Comparison of ENCODE assay signal across 23 cellular contexts in the genomic region with DNA sequence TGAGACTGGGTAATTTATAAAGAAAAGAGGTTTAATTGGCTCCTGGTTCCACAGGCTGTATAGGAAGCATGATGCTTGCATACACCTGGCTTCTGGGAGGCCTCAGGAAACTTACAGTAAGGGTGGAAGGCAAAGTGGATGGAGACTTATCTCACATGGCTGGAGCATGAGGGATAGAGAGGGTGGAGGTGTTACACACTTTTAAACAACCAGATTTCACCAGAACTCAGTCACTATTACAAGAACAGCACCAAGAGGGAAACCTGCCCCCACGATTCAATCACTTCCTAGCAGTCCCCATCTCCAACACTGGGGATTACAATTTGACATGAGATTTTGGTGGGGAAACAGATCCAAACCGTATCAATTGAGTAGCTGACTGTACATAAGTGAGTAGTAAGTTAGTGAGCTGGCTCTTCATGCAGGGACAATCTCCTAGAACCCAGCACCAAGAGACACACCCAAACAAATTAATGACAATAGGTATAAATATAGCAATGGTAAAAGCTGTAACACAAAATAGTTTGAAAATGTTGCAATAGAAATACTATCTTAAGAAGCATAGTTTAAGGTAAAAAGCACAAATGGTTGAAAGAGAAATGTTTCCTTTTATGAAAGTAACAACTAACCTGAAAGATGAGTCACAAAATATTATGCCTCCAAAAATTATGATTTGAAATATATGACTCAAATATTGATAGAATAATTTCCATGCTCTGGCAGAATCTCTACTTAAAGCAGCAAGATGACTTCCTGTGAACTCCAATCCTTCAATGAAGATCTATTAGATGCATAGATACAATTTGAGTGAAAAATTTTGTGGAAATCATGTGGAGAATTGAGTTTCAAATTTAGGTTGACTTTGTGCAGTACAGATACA. TPM values are rescaled to one million over a fixed set of nuclear protein-coding genes. Genes with fewer than 3 reads are reported as not detected.
A peak's percentile ranks its signal among the peaks of the same experiment; 100 is the strongest.
DNase-seq lines count a peak whose midpoint lies in the region; ATAC-seq and TF ChIP-seq lines count a peak whose summit lies in the region.
"Had no signal": no experiment of that assay in that cellular context is flagged by ENCODE, and none has a peak within 500 bp of the region (broad histone marks: within the 10 kb centered on the region; RNA-seq: fewer than 3 reads in every experiment).

No MANE protein-coding gene starts in this region.

- H3K9me3 ChIP-seq in naive thymus-derived CD4-positive, alpha-beta T cell (ENCODE audit: control insufficient read depth in 2 of 3, low read length in 3 of 3), result no peaks in the 10 kb centered on the region
- H3K9me3 ChIP-seq: Caco-2, upper lobe of left lung had no signal

- H3K27me3 ChIP-seq in naive thymus-derived CD4-positive, alpha-beta T cell (ENCODE audit: control insufficient read depth in 2 of 2, insufficient read depth in 2 of 2, low read length in 2 of 2), result no peaks in the 10 kb centered on the region
- H3K27me3 ChIP-seq: brain microvascular endothelial cell, upper lobe of left lung had no signal

- CTCF ChIA-PET in naive thymus-derived CD4-positive, alpha-beta T cell (lab: Charles Lee), result no interaction called here

- peaks cover 0 to 24% (median 10%) of the 10 kb centered on the region in 3 experiments for H3K36me3 ChIP-seq in naive thymus-derived CD4-positive, alpha-beta T cell (ENCODE audit: control insufficient read depth in 2 of 3, insufficient read depth in 3 of 3, low read length in 3 of 3)
- H3K36me3 ChIP-seq: brain microvascular endothelial cell, upper lobe of left lung had no signal

- H3K4me3 ChIP-seq in naive thymus-derived CD4-positive, alpha-beta T cell (ENCODE audit: low read length), result no peak overlapping the region
- H3K4me3 ChIP-seq: dorsolateral prefrontal cortex, upper lobe of left lung had no signal

- H3K4me1 Mint-ChIP-seq in activated CD4-positive, alpha-beta T cell treated with anti-CD3 and anti-CD28 coated beads, Interleukin-2, amount 10 ng/mL, durations not matched to agents 24 days and 14 days, result peaks cover 67% of the 10 kb centered on the region
- H3K4me1 Mint-ChIP-seq in naive thymus-derived CD4-positive, alpha-beta T cell, result peaks cover 54 to 96% (median 86%) of the 10 kb centered on the region in 7 donors
- H3K4me1 Mint-ChIP-seq: mesothelial cell of epicardium had no signal

- peak overlapping the region; percentile 95 for H3K27ac Mint-ChIP-seq in activated CD4-positive, alpha-beta T cell treated with anti-CD3 and anti-CD28 coated beads, Interleukin-2, amount 10 ng/mL, durations not matched to agents 24 days and 14 days
- H3K27ac Mint-ChIP-seq in activated naive CD4-positive, alpha-beta T cell treated with anti-CD3 and anti-CD28 coated beads, Interleukin-2, amount 50 U/mL, for 72 hours, result peak overlapping the region; percentile 70 to 80
- H3K27ac Mint-ChIP-seq in naive thymus-derived CD4-positive, alpha-beta T cell, result peak overlapping the region in 8 of 9 donors; percentile 3 to 95 (median 70)
- H3K27ac Mint-ChIP-seq: mesothelial cell of epicardium had no signal

- POLR2A ChIA-PET in naive thymus-derived CD4-positive, alpha-beta T cell (lab: Charles Lee), result interaction anchor here (1.5 kb wide), 1 partner anchor 32 kb away, joined by 3 read pairs; no protein-coding TSS in a partner anchor

- DNase-seq in activated CD4-positive, alpha-beta T cell treated with anti-CD3 and anti-CD28 coated beads, Interleukin-2, amount 10 ng/mL, durations not matched to agents 24 days and 14 days, result peak; percentile 47
- DNase-seq in activated CD4-positive, alpha-beta T cell treated with anti-CD3 and anti-CD28 coated beads, Interleukin-2, amount 50 U/mL, for 4 hours, result no peak
- peak; percentile 1 for DNase-seq in GM20000 (ENCODE audit: low spot score)
- no peak for DNase-seq in activated naive CD4-positive, alpha-beta T cell treated with anti-CD3 and anti-CD28 coated beads, Interleukin-2, amount 50 U/mL, for 72 hours (ENCODE audit: low spot score in 2 of 2)
- DNase-seq in naive thymus-derived CD4-positive, alpha-beta T cell, result no peak
- no peak for DNase-seq in OCI-M1 (lab: John Stamatoyannopoulos, UW)
- DNase-seq in 8988T, result no peak
- DNase-seq: brain microvascular endothelial cell; Caco-2; dorsolateral prefrontal cortex; MV-4-11; NCI-H2107; NCI-H526 treated with DMSO at 0.1 percent for 48 hours; stimulated activated CD4-positive, alpha-beta T cell treated with anti-CD3 and anti-CD28 coated beads, Interleukin-2, amount 100 ng/mL, for 48 hours; stimulated activated CD8-positive, alpha-beta memory T cell treated with anti-CD3 and anti-CD28 coated beads, Interleukin-4, amount 100 ng/mL, for 48 hours; SW 1271; upper lobe of left lung had no signal

- peaks cover 24 to 42% of the 10 kb centered on the region in 2 donors for H3K4me1 ChIP-seq in naive thymus-derived CD4-positive, alpha-beta T cell (ENCODE audit: control insufficient read depth in 2 of 2, insufficient read depth in 2 of 2, low read length in 2 of 2)
- H3K4me1 ChIP-seq: Caco-2 had no signal

- H3K4me3 Mint-ChIP-seq in activated CD4-positive, alpha-beta T cell treated with anti-CD3 and anti-CD28 coated beads, Interleukin-2, amount 10 ng/mL, durations not matched to agents 24 days and 14 days, result peak overlapping the region; percentile 64
- H3K4me3 Mint-ChIP-seq in naive thymus-derived CD4-positive, alpha-beta T cell, result peak overlapping the region in 3 of 10 donors; percentile 6 to 36 (median 20)
- H3K4me3 Mint-ChIP-seq: mesothelial cell of epicardium had no signal

- H3K36me3 Mint-ChIP-seq in activated CD4-positive, alpha-beta T cell treated with anti-CD3 and anti-CD28 coated beads, Interleukin-2, amount 10 ng/mL, durations not matched to agents 24 days and 14 days (ENCODE audit: low read depth), result peaks cover 48% of the 10 kb centered on the region
- peaks cover 20 to 38% of the 10 kb centered on the region in 2 donors for H3K36me3 Mint-ChIP-seq in activated naive CD4-positive, alpha-beta T cell treated with anti-CD3 and anti-CD28 coated beads, Interleukin-2, amount 50 U/mL, for 72 hours
- H3K36me3 Mint-ChIP-seq in naive thymus-derived CD4-positive, alpha-beta T cell, result peaks cover 15 to 30% (median 26%) of the 10 kb centered on the region in 5 donors
- H3K36me3 Mint-ChIP-seq: mesothelial cell of epicardium had no signal

- TF ChIP-seq CTCF in GM20000 (IDR thresholded peaks at IDR 0.05; ENCODE audit: extremely low read depth, missing control alignments), result no peak

- peak; percentile 53 to 73 for ATAC-seq in activated naive CD4-positive, alpha-beta T cell treated with anti-CD3 and anti-CD28 coated beads, Interleukin-2, amount 50 U/mL, for 72 hours
- ATAC-seq in naive thymus-derived CD4-positive, alpha-beta T cell, result no peak
- no peak for ATAC-seq in GM21723 (IDR thresholded peaks at IDR 0.05; ENCODE audit: unreplicated experiment)
- ATAC-seq: sciatic nerve had no signal

- H3K9me3 Mint-ChIP-seq in activated CD4-positive, alpha-beta T cell treated with anti-CD3 and anti-CD28 coated beads, Interleukin-2, amount 10 ng/mL, durations not matched to agents 24 days and 14 days, result peaks cover 5% of the 10 kb centered on the region
- no peaks in the 10 kb centered on the region for H3K9me3 Mint-ChIP-seq in activated naive CD4-positive, alpha-beta T cell treated with anti-CD3 and anti-CD28 coated beads, Interleukin-2, amount 50 U/mL, for 72 hours
- peaks cover 0 to 4% (median 0%) of the 10 kb centered on the region in 11 donors for H3K9me3 Mint-ChIP-seq in naive thymus-derived CD4-positive, alpha-beta T cell
- H3K9me3 Mint-ChIP-seq: mesothelial cell of epicardium had no signal

- H3K27ac ChIP-seq in naive thymus-derived CD4-positive, alpha-beta T cell (ENCODE audit: low read depth, low read length), result peak overlapping the region; percentile 45
- H3K27ac ChIP-seq: brain microvascular endothelial cell, dorsolateral prefrontal cortex, upper lobe of left lung, VCaP had no signal

- no peaks in the 10 kb centered on the region for H3K27me3 Mint-ChIP-seq in activated CD4-positive, alpha-beta T cell treated with anti-CD3 and anti-CD28 coated beads, Interleukin-2, amount 10 ng/mL, durations not matched to agents 24 days and 14 days
- H3K27me3 Mint-ChIP-seq in naive thymus-derived CD4-positive, alpha-beta T cell, result no peaks in the 10 kb centered on the region

- intact Hi-C loops in activated CD4-positive, alpha-beta T cell treated with anti-CD3 and anti-CD28 coated beads, Interleukin-2, amount 10 ng/mL, durations not matched to agents 24 days and 14 days (cut with micrococcal nuclease), result loop anchor here (1.0 to 2.0 kb wide), 4 partner anchors 32 to 109 kb away; a partner anchor contains a TSS
- intact Hi-C loops in naive thymus-derived CD4-positive, alpha-beta T cell (cut with micrococcal nuclease), result loop anchor here in 1 of 2 donors (1.0 kb wide), 1 partner anchor 8 kb away; no protein-coding TSS in a partner anchor

RNA-seq across cellular contexts. Expression of a gene that starts 5.2 kb away (rescaled TPM):
- 0.82 and 2.8 TPM in 2 replicates for total RNA-seq in activated CD4-positive, alpha-beta T cell treated with anti-CD3 and anti-CD28 coated beads, Interleukin-2, amount 10 ng/mL, durations not matched to agents 24 days and 14 days
- total RNA-seq in activated naive CD4-positive, alpha-beta T cell treated with anti-CD3 and anti-CD28 coated beads, Interleukin-2, amount 50 U/mL, for 72 hours, result 1 to 10 TPM in 1 of 2 donors, under 1 TPM in 1; 0.99 to 1.9 TPM
- total RNA-seq in naive thymus-derived CD4-positive, alpha-beta T cell, result 10 to 100 TPM in 3 of 5 experiments, 1 to 10 TPM in 2; 4.6 to 28.2 (median 11.9) TPM
- polyA plus RNA-seq in naive thymus-derived CD4-positive, alpha-beta T cell, result 1 to 10 TPM; 2.2 to 7.9 TPM
- total RNA-seq: Caco-2 had no signal
- polyA plus RNA-seq: fibroblast of lung had no signal

RNA-seq across cellular contexts. Expression of a gene that starts 32.5 kb away (rescaled TPM):
- 33.8 and 34.3 TPM in 2 replicates for total RNA-seq in activated CD4-positive, alpha-beta T cell treated with anti-CD3 and anti-CD28 coated beads, Interleukin-2, amount 10 ng/mL, durations not matched to agents 24 days and 14 days
- total RNA-seq in activated naive CD4-positive, alpha-beta T cell treated with anti-CD3 and anti-CD28 coated beads, Interleukin-2, amount 50 U/mL, for 72 hours, result 10 to 100 TPM; 46.9 to 67.8 TPM
- total RNA-seq in naive thymus-derived CD4-positive, alpha-beta T cell, result 10 to 100 TPM; 25.6 to 71.7 (median 50.2) TPM
- 100 to 1,000 TPM; 197 to 198 TPM for polyA plus RNA-seq in naive thymus-derived CD4-positive, alpha-beta T cell
- total RNA-seq: Caco-2, fibroblast of lung, kidney epithelial cell, mesothelial cell of epicardium, sciatic nerve had no signal
- polyA plus RNA-seq: fibroblast of lung had no signal

Comparison
In these comparisons a context has a peak if more than half of its experiments do, and no peak if none do; other contexts are left out.
1. DNase-seq: peak in activated CD4-positive, alpha-beta T cell treated with anti-CD3 and anti-CD28 coated beads, Interleukin-2, amount 10 ng/mL, durations not matched to agents 24 days and 14 days (single experiment) and GM20000 (single experiment); none in activated CD4-positive, alpha-beta T cell treated with anti-CD3 and anti-CD28 coated beads, Interleukin-2, amount 50 U/mL, for 4 hours (0 of 2), activated naive CD4-positive, alpha-beta T cell treated with anti-CD3 and anti-CD28 coated beads, Interleukin-2, amount 50 U/mL, for 72 hours (0 of 2), naive thymus-derived CD4-positive, alpha-beta T cell (0 of 9), OCI-M1 (single experiment) and 8988T (single experiment).
2. ATAC-seq: peak in activated naive CD4-positive, alpha-beta T cell treated with anti-CD3 and anti-CD28 coated beads, Interleukin-2, amount 50 U/mL, for 72 hours (2 of 2); none in naive thymus-derived CD4-positive, alpha-beta T cell (single experiment) and GM21723 (single experiment).
3. Peak in every context shown above with its lines, with median percentiles within 50 percentile points of each other: H3K27ac Mint-ChIP-seq.